ENCODE assay signal across 7 cellular contexts in the genomic region with DNA sequence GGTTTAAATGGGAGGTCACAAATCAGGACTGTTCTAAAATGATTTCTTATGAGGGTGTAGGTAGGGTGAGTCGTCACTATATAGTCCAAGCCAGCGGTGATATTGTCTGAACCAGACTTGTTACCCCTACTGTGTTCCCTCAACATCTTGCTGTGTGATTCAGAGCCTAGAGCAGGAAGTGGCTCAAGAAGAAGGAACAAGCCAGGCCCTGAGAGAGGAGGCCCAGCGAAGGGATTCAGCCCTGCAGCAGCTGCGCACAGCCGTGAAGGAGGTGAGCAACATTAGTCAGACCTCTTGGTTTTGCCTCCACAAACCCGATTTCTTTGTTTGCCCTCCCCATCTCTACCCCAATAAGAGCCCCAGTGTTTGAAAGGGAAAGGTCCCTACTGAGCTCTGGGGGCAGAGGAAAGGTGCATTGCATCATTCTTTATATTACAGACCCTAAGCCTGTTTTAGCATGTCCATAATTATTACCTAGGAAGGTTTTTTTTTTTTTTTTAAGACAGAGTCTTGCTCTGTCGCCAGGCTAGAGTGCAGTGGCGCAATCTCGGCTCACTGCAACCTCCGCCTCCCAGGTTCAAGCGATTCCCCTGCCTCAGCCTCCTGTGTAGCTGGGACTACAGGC. TPM values are rescaled to one million over a fixed set of nuclear protein-coding genes. Genes with fewer than 3 reads are reported as not detected.
A peak's percentile ranks its signal among the peaks of the same experiment; 100 is the strongest.
DNase-seq lines count a peak whose midpoint lies in the region; ATAC-seq, FAIRE-seq and TF ChIP-seq lines count a peak whose summit lies in the region.

No MANE protein-coding gene starts in this region.

- no peaks in the 10 kb centered on the region for H3K27me3 Mint-ChIP-seq in endodermal cell (ENCODE audit: insufficient read depth)

- peaks cover 64% of the 10 kb centered on the region for H3K36me3 Mint-ChIP-seq in endodermal cell (ENCODE audit: low read depth)

- no peak overlapping the region for H3K9ac ChIP-seq in SK-N-MC (ENCODE audit: insufficient read length)
- H3K9ac ChIP-seq in endodermal cell (ENCODE audit: extremely low read depth, low read length, poor library complexity, severe bottlenecking) = no peak overlapping the region

- H3K9me3 Mint-ChIP-seq in endodermal cell = no peaks in the 10 kb centered on the region

- H3K27ac Mint-ChIP-seq in endodermal cell = peak overlapping the region; percentile 56

- H3K36me3 ChIP-seq in SK-N-MC (ENCODE audit: insufficient read depth, low read length) = peaks cover 72% of the 10 kb centered on the region
- H3K36me3 ChIP-seq in endodermal cell (ENCODE audit: control insufficient read depth, insufficient read depth, low read length) = peaks cover 67% of the 10 kb centered on the region

- 96% methylated on average over 6 to 11 of the region's 11 CpGs for WGBS in endodermal cell (ENCODE audit: insufficient coverage in 1 of 2, insufficient read length in 1 of 2), 2 experiments

- DNase-seq in HL-60 (ENCODE audit: low read depth in 1 of 2, low spot score in 1 of 2) (peak in 1 of 2 experiments; percentile 93), SK-N-MC (ENCODE audit: low read depth, low spot score) (no peak), endodermal cell (no peak), D721Med (ENCODE audit: insufficient read length, low spot score) (no peak)

- no peak for TF ChIP-seq CTCF in HL-60 (IDR thresholded peaks at IDR 0.05; ENCODE audit: insufficient read depth, low read length)
- no peak for TF ChIP-seq CTCF in endodermal cell (conservative IDR thresholded peaks at IDR 0.05)
- TF ChIP-seq CTCF in D721Med (IDR thresholded peaks at IDR 0.05; ENCODE audit: insufficient read depth, missing control alignments) = no peak

- ATAC-seq in HG03139 (IDR thresholded peaks at IDR 0.05; ENCODE audit: unreplicated experiment) = no peak
- ATAC-seq in GM18867 (IDR thresholded peaks at IDR 0.05; ENCODE audit: unreplicated experiment) = no peak

- FAIRE-seq in D721Med (lab: Jason Lieb, UNC) = no peak

- H3K4me1 ChIP-seq in endodermal cell (ENCODE audit: control insufficient read depth, insufficient read depth, low read length) = peaks cover 4% of the 10 kb centered on the region

- H3K9me3 ChIP-seq in SK-N-MC (ENCODE audit: low read depth, low read length) (no peaks in the 10 kb centered on the region), endodermal cell (ENCODE audit: control insufficient read depth, low read length) (peaks cover 4% of the 10 kb centered on the region)

- H3K4me3 Mint-ChIP-seq in endodermal cell = no peak overlapping the region

- peaks cover 18% of the 10 kb centered on the region for H3K4me1 Mint-ChIP-seq in endodermal cell

- no peaks in the 10 kb centered on the region for H3K27me3 ChIP-seq in HL-60 (ENCODE audit: insufficient read depth, poor library complexity, severe bottlenecking)
- H3K27me3 ChIP-seq in endodermal cell (ENCODE audit: control insufficient read depth, insufficient read depth, low read length, poor library complexity, severe bottlenecking) = no peaks in the 10 kb centered on the region

- H3K4me3 ChIP-seq in HL-60 (replicated peaks; ENCODE audit: insufficient read depth, low read length) = no peak overlapping the region
- H3K4me3 ChIP-seq in SK-N-MC = no peak overlapping the region
- no peak overlapping the region for H3K4me3 ChIP-seq in endodermal cell (ENCODE audit: low read length)
- H3K4me3 ChIP-seq in skin epidermis = no peak overlapping the region

- H3K27ac ChIP-seq in HL-60 (replicated peaks) (peak overlapping the region; percentile 88), SK-N-MC (peak overlapping the region; percentile 25; the same call in 1 of the 2 replicates), endodermal cell (ENCODE audit: low read depth, low read length) (no peak overlapping the region), skin epidermis (peak overlapping the region in 20 of 21 experiments; percentile 80 to 98 (median 96))

RNA-seq across cellular contexts. Expression of a gene that starts 5.0 kb away (rescaled TPM):
- 100 to 1,000 TPM; 119 to 132 TPM for total RNA-seq in endodermal cell
- polyA plus RNA-seq in endodermal cell (2013, experiment 1 of 2) = 187 TPM
- polyA plus RNA-seq in endodermal cell (2013, experiment 2 of 2) = 194 TPM

RNA-seq across cellular contexts. Expression of a gene that starts 31.5 kb away (rescaled TPM):
- 10 to 100 TPM; 24.3 to 30.3 TPM for total RNA-seq in endodermal cell
- polyA plus RNA-seq in endodermal cell (2013, experiment 1 of 2) = 18.5 TPM
- 19.1 TPM for polyA plus RNA-seq in endodermal cell (2013, experiment 2 of 2)

RNA-seq across cellular contexts. Expression of a gene that starts 40.9 kb away (rescaled TPM):
- 10 to 100 TPM; 25.6 to 43.6 TPM for total RNA-seq in endodermal cell
- 35.5 TPM for polyA plus RNA-seq in endodermal cell (2013, experiment 1 of 2)
- 29.0 TPM for polyA plus RNA-seq in endodermal cell (2013, experiment 2 of 2)

RNA-seq across cellular contexts. Expression of a gene that starts 42.8 kb away (rescaled TPM):
- total RNA-seq in endodermal cell = 1 to 10 TPM; 3.7 to 4.4 TPM
- 0.82 TPM for polyA plus RNA-seq in endodermal cell (2013, experiment 1 of 2)
- polyA plus RNA-seq in endodermal cell (2013, experiment 2 of 2) = not detected
